Comparison of ENCODE assay signal across 15 cellular contexts in the genomic region with DNA sequence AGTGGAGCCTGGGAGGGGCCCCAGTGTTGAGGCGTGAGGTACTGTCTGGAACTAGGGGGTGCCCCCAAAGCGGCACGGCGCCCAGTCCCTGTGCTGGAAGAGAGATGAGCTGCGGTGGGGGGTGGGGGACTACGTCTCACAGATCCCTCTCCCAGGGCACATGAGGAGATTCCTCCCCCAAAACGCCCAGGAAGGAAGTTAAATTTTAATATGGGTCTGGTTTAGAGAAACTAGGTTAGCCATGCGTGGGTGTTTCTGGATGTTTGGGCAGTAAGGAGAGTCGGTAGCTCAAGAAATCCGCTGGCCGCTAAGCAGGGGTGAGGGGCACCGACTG.
"Had no signal": no experiment of that assay in that cellular context is flagged by ENCODE, and none has a peak within 500 bp of the region (broad histone marks: within the 10 kb centered on the region; RNA-seq: fewer than 3 reads in every experiment).

No MANE protein-coding gene starts in this region.

- H3K27ac ChIP-seq: prostate gland, sigmoid colon had no signal

- H3K36me3 ChIP-seq: prostate gland, sigmoid colon had no signal

- H3K9me3 Mint-ChIP-seq: activated naive CD8-positive, alpha-beta T cell treated with anti-CD3 and anti-CD28 coated beads, Interleukin-2, amount 10 ng/mL, durations not matched to agents 7 days and 5 days had no signal

- DNase-seq: activated CD4-positive, alpha-beta T cell treated with anti-CD3 and anti-CD28 coated beads, Interleukin-2, amount 50 U/mL, for 4 hours; activated naive CD8-positive, alpha-beta T cell treated with anti-CD3 and anti-CD28 coated beads, Interleukin-2, amount 10 ng/mL, durations not matched to agents 7 days and 5 days; activated T-cell treated with anti-CD3 and anti-CD28 coated beads, Interleukin-2, amount 50 U/mL, for 48 hours; anterior cingulate cortex; foreskin melanocyte; islet precursor cell; naive thymus-derived CD4-positive, alpha-beta T cell; occipital lobe; sigmoid colon; stimulated activated CD4-positive, alpha-beta T cell treated with anti-CD3 and anti-CD28 coated beads, Interleukin-12 subunit alpha, Interleukin-12 subunit beta, amount 100 ng/mL, for 4 hours; stimulated activated CD4-positive, alpha-beta T cell treated with anti-CD3 and anti-CD28 coated beads, Interleukin-2, amount 100 ng/mL, for 48 hours; stimulated activated CD8-positive, alpha-beta memory T cell treated with anti-CD3 and anti-CD28 coated beads, Interleukin-4, amount 100 ng/mL, for 48 hours had no signal

- H3K4me1 ChIP-seq: prostate gland had no signal

- H3K4me3 ChIP-seq: lung, prostate gland, sigmoid colon had no signal

- H3K9me3 ChIP-seq: prostate gland, sigmoid colon had no signal

- H3K27me3 ChIP-seq: sigmoid colon had no signal

- H3K27ac Mint-ChIP-seq: activated naive CD8-positive, alpha-beta T cell treated with anti-CD3 and anti-CD28 coated beads, Interleukin-2, amount 10 ng/mL, durations not matched to agents 7 days and 5 days had no signal

- H3K27me3 Mint-ChIP-seq: activated naive CD8-positive, alpha-beta T cell treated with anti-CD3 and anti-CD28 coated beads, Interleukin-2, amount 10 ng/mL, durations not matched to agents 7 days and 5 days; naive thymus-derived CD4-positive, alpha-beta T cell had no signal

- ATAC-seq: activated CD4-positive, CD25-positive, alpha-beta regulatory T cell treated with anti-CD3 and anti-CD28 coated beads, Interleukin-2, amount 50 U/mL, for 24 hours; naive thymus-derived CD4-positive, alpha-beta T cell had no signal

- H3K4me3 Mint-ChIP-seq: activated naive CD8-positive, alpha-beta T cell treated with anti-CD3 and anti-CD28 coated beads, Interleukin-2, amount 10 ng/mL, durations not matched to agents 7 days and 5 days; naive thymus-derived CD4-positive, alpha-beta T cell had no signal
